In the genomic region with DNA sequence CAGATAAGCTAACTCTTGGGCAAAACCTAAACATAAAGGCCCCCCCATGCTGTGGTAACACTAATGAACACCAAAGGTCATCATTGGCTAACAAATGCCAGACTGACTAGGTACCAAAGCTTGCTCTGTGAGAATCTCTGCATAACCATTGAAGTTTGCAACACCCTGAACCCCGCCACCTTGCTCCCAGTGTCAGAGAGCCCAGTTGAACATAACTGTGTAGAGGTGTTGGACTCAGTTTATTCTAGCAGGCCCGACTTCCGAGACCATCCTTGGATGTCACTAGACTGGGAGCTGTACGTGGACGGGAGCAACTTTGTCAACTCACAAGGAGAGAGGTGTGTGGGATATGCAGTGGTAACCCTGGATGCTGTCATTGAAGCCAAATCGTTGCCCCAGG, we compare ENCODE assay signal across 33 cellular contexts.
"Had no signal": no experiment of that assay in that cellular context is flagged by ENCODE, and none has a peak within 500 bp of the region (broad histone marks: within the 10 kb centered on the region; RNA-seq: fewer than 3 reads in every experiment).

No MANE protein-coding gene starts in this region.

- H3K27ac ChIP-seq: adrenal gland, body of pancreas, brain microvascular endothelial cell, breast epithelium, VCaP had no signal

- H3K4me1 ChIP-seq: adrenal gland, body of pancreas, breast epithelium had no signal

- ATAC-seq: activated CD8-positive, alpha-beta T cell treated with anti-CD3 and anti-CD28 coated beads for 36 hours; activated naive CD4-positive, alpha-beta T cell treated with anti-CD3 and anti-CD28 coated beads, Interleukin-2, amount 50 U/mL, for 72 hours; activated T-cell treated with anti-CD3 and anti-CD28 coated beads, Interleukin-2, amount 50 U/mL, for 4 hours; activated T-cell treated with anti-CD3 and anti-CD28 coated beads, Interleukin-2, amount 50 U/mL, for 72 hours; activated T-helper 17 cell treated with anti-CD3 and anti-CD28 coated beads, Interleukin-2, amount 50 U/mL, for 72 hours; body of pancreas had no signal

- H3K4me3 ChIP-seq: adrenal gland, body of pancreas, breast epithelium had no signal

- H3K27me3 ChIP-seq: adrenal gland, body of pancreas, brain microvascular endothelial cell, breast epithelium had no signal

- H3K9me3 ChIP-seq: adrenal gland had no signal

- DNase-seq: activated B cell treated with CpG ODN at 0.5 μM for 24 hours; activated CD4-positive, alpha-beta memory T cell treated with anti-CD3 and anti-CD28 coated beads for 36 hours; activated CD4-positive, alpha-beta T cell treated with anti-CD3 and anti-CD28 coated beads for 4 hours; activated CD4-positive, alpha-beta T cell treated with anti-CD3 and anti-CD28 coated beads, Interleukin-2, amount 10 ng/mL, durations not matched to agents 24 days and 14 days; activated CD4-positive, alpha-beta T cell treated with anti-CD3 and anti-CD28 coated beads, Interleukin-2, amount 50 U/mL, for 1 hour; activated CD4-positive, alpha-beta T cell treated with anti-CD3 and anti-CD28 coated beads, Interleukin-2, amount 50 U/mL, for 4 hours; activated CD4-positive, CD25-positive, alpha-beta regulatory T cell treated with anti-CD3 and anti-CD28 coated beads, Interleukin-2, amount 50 U/mL, for 72 hours; activated CD8-positive, alpha-beta memory T cell treated with anti-CD3 and anti-CD28 coated beads, Interleukin-2, amount 50 U/mL, for 4 hours; activated CD8-positive, alpha-beta T cell treated with anti-CD3 and anti-CD28 coated beads for 36 hours; activated effector memory CD4-positive, alpha-beta T cell treated with anti-CD3 and anti-CD28 coated beads, Interleukin-2, amount 50 U/mL, for 16 hours; activated gamma-delta T cell treated with Interleukin-2 at 50 U/mL for 16 hours; activated naive CD4-positive, alpha-beta T cell; activated naive CD4-positive, alpha-beta T cell treated with anti-CD3 and anti-CD28 coated beads for 36 hours; activated naive CD4-positive, alpha-beta T cell treated with anti-CD3 and anti-CD28 coated beads, Interleukin-2, amount 50 U/mL, for 16 hours; activated naive CD8-positive, alpha-beta T cell treated with anti-CD3 and anti-CD28 coated beads for 36 hours; activated T-cell treated with anti-CD3 and anti-CD28 coated beads for 4 hours; activated T-cell treated with anti-CD3 and anti-CD28 coated beads, Interleukin-2, amount 50 U/mL, for 1 hour; activated T-cell treated with anti-CD3 and anti-CD28 coated beads, Interleukin-2, amount 50 U/mL, for 4 hours; activated T-cell treated with anti-CD3 and anti-CD28 coated beads, Interleukin-2, amount 50 U/mL, for 72 hours; adrenal gland; amniotic stem cell; aorta; body of pancreas; brain microvascular endothelial cell; central memory CD4-positive, alpha-beta T cell; T-helper 2 cell; T-helper 9 cell had no signal

- H3K36me3 ChIP-seq: adrenal gland, brain microvascular endothelial cell, breast epithelium had no signal

- FAIRE-seq: astrocyte, TTC549 had no signal
